In the genomic region with DNA sequence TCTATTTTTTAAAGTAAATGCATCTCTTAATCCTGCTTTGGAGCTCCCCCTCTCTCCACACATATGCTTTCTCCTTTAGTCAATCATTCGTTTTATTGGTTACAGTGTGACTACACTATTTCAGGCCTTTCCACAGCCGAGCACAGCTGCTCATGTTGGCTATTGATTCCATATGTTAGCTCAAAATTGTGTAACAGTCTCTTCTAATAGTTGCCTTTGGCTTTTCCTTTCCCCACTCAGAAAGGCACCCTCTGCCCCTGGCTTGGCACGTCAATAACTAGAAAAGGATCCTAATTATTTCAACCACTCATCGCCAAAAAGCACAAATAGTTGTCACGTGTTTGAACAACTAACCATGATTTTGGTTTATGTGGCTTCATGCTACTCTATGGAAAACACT, we compare ENCODE assay signal across 28 cellular contexts.
"Had no signal": no experiment of that assay in that cellular context is flagged by ENCODE, and none has a peak within 500 bp of the region (broad histone marks: within the 10 kb centered on the region; RNA-seq: fewer than 3 reads in every experiment).

No MANE protein-coding gene starts in this region.

- H3K27ac ChIP-seq: brain microvascular endothelial cell, coronary artery, esophagus muscularis mucosa, heart left ventricle had no signal

- DNase-seq: activated CD4-positive, alpha-beta memory T cell treated with anti-CD3 and anti-CD28 coated beads, Interleukin-2, amount 10 ng/mL, durations not matched to agents 7 days and 5 days; activated CD4-positive, alpha-beta T cell treated with anti-CD3 and anti-CD28 coated beads for 1 hour; activated CD4-positive, alpha-beta T cell treated with anti-CD3 and anti-CD28 coated beads for 4 hours; activated CD4-positive, alpha-beta T cell treated with anti-CD3 and anti-CD28 coated beads, Interleukin-2, amount 10 ng/mL, durations not matched to agents 7 days and 5 days; activated CD4-positive, alpha-beta T cell treated with anti-CD3 and anti-CD28 coated beads, Interleukin-2, amount 50 U/mL, for 4 hours; activated CD4-positive, CD25-positive, alpha-beta regulatory T cell; activated CD8-positive, alpha-beta memory T cell treated with anti-CD3 and anti-CD28 coated beads, Interleukin-2, amount 50 U/mL, for 48 hours; activated gamma-delta T cell; activated naive CD4-positive, alpha-beta T cell; activated naive CD4-positive, alpha-beta T cell treated with anti-CD3 and anti-CD28 coated beads, Interleukin-2, amount 10 ng/mL, durations not matched to agents 7 days and 5 days; activated naive CD8-positive, alpha-beta T cell treated with anti-CD3 and anti-CD28 coated beads, Interleukin-2, amount 10 ng/mL, durations not matched to agents 7 days and 5 days; activated T-cell treated with anti-CD3 and anti-CD28 coated beads for 4 hours; activated T-cell treated with anti-CD3 and anti-CD28 coated beads, Interleukin-2, amount 50 U/mL, for 24 hours; activated T-cell treated with anti-CD3 and anti-CD28 coated beads, Interleukin-2, amount 50 U/mL, for 72 hours; amniotic stem cell; anterior cingulate cortex; brain microvascular endothelial cell; dermis blood vessel endothelial cell; effector CD4-positive, alpha-beta T cell; effector memory CD8-positive, alpha-beta T cell; erythroblast; heart left ventricle; T-helper 1 cell; T-helper 17 cell; T1000 had no signal

- H3K27me3 ChIP-seq: brain microvascular endothelial cell, esophagus muscularis mucosa, heart left ventricle had no signal

- H3K4me3 ChIP-seq: coronary artery, esophagus muscularis mucosa, heart left ventricle had no signal

- ATAC-seq: activated naive CD4-positive, alpha-beta T cell treated with anti-CD3 and anti-CD28 coated beads, Interleukin-2, amount 50 U/mL, for 72 hours; activated T-cell treated with anti-CD3 and anti-CD28 coated beads, Interleukin-2, amount 50 U/mL, for 72 hours; effector memory CD8-positive, alpha-beta T cell; heart left ventricle; T-helper 17 cell had no signal

- H3K4me1 ChIP-seq: esophagus muscularis mucosa, heart left ventricle had no signal

- H3K36me3 ChIP-seq: brain microvascular endothelial cell, esophagus muscularis mucosa, heart left ventricle had no signal

- H3K9me3 ChIP-seq: esophagus muscularis mucosa had no signal
